Comparison of ENCODE assay signal across 1 cellular context in the genomic region with DNA sequence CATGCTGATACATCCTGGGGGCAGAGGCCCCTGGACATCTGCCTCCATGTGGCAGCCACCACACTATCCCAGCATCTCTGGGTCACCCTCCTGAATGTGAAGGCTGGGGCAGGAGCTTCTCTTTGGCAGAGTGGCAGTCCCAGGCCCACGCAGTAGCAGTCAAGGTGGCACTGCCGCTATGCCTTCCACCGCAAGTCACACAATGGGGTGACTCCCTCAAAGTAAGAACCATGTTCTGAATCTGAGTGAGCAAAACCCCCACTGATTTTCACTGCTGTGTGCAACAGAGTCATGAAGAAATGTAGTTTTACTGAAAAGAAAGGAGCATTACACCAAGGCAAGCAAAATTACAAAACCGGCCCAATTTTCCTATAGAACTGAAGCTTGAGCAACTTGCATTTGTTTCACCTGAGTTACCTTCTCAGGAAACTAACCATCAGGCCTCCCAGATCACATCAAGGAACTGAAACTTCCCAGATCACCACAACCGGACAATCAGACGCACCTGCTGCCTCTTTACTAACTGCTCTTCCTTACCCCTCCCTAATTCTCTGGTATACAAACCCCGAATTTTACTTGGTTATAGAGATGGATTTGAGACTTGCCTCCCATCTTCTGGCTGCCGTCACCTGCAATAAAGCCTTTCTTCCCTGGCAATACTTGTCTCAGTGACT.
TF ChIP-seq lines count a peak whose summit lies in the region.

No MANE protein-coding gene starts in this region.

TF ChIP-seq in H1, 55 proteins besides CTCF, POLR2A, EP300 and RAD21:
- TF ChIP-seq, protein P1, sequence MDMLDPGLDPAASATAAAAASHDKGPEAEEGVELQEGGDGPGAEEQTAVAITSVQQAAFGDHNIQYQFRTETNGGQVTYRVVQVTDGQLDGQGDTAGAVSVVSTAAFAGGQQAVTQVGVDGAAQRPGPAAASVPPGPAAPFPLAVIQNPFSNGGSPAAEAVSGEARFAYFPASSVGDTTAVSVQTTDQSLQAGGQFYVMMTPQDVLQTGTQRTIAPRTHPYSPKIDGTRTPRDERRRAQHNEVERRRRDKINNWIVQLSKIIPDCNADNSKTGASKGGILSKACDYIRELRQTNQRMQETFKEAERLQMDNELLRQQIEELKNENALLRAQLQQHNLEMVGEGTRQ (IDR thresholded peaks at IDR 0.05; ENCODE audit: low read length): no peak
- no peak for TF ChIP-seq POU5F1 (IDR thresholded peaks at IDR 0.05; ENCODE audit: low read depth, low read length)
- no peak for TF ChIP-seq YY1 (IDR thresholded peaks at IDR 0.05; ENCODE audit: low read depth, low read length)
- no peak for TF ChIP-seq TBP (IDR thresholded peaks at IDR 0.05; ENCODE audit: low read depth, low read length)
- TF ChIP-seq JUND (IDR thresholded peaks at IDR 0.05; ENCODE audit: low read length): no peak
- TF ChIP-seq BRCA1 (IDR thresholded peaks at IDR 0.05; ENCODE audit: low read depth, low read length): no peak
- no peak for TF ChIP-seq NRF1 (IDR thresholded peaks at IDR 0.05; ENCODE audit: low read depth, low read length)
- TF ChIP-seq RXRA (IDR thresholded peaks at IDR 0.05; ENCODE audit: insufficient read depth, low read depth, low read length): no peak
- TF ChIP-seq SUZ12 (IDR thresholded peaks at IDR 0.05; ENCODE audit: low read length): no peak
- TF ChIP-seq JUN (IDR thresholded peaks at IDR 0.05; ENCODE audit: low read depth, low read length): no peak
- no peak for TF ChIP-seq ZNF274 (IDR thresholded peaks at IDR 0.05; ENCODE audit: borderline replicate concordance, extremely low read depth, low read length)
- no peak for TF ChIP-seq KDM5A (IDR thresholded peaks at IDR 0.05; ENCODE audit: low read length)
- TF ChIP-seq RBBP5 (IDR thresholded peaks at IDR 0.05; ENCODE audit: borderline replicate concordance, low read depth, low read length): no peak
- TF ChIP-seq GABPA (IDR thresholded peaks at IDR 0.05; ENCODE audit: borderline replicate concordance, insufficient read depth, low read length): no peak
- no peak for TF ChIP-seq NANOG (IDR thresholded peaks at IDR 0.05; ENCODE audit: insufficient read depth, low read depth, low read length, poor library complexity, severe bottlenecking)
- TF ChIP-seq, protein P2, sequence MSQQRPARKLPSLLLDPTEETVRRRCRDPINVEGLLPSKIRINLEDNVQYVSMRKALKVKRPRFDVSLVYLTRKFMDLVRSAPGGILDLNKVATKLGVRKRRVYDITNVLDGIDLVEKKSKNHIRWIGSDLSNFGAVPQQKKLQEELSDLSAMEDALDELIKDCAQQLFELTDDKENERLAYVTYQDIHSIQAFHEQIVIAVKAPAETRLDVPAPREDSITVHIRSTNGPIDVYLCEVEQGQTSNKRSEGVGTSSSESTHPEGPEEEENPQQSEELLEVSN (IDR thresholded peaks at IDR 0.05): no peak
- no peak for TF ChIP-seq MAFK (IDR thresholded peaks at IDR 0.05; ENCODE audit: low read depth, low read length)
- no peak for TF ChIP-seq CHD1 (IDR thresholded peaks at IDR 0.05; ENCODE audit: low read depth, low read length)
- no peak for TF ChIP-seq TAF7 (optimal IDR thresholded peaks at IDR 0.05; ENCODE audit: borderline replicate concordance, low read depth, low read length)
- TF ChIP-seq CEBPB (IDR thresholded peaks at IDR 0.05; ENCODE audit: low read depth, low read length): no peak
